9 cellular contexts compared by ENCODE assay signal in genomic region chr15:31345606-31346366, GRCh38. TPM values are rescaled to one million over a fixed set of nuclear protein-coding genes. Genes with fewer than 3 reads are reported as not detected.
DNase-seq lines count a peak whose midpoint lies in the region; ATAC-seq and TF ChIP-seq lines count a peak whose summit lies in the region.
"Had no signal": no experiment of that assay in that cellular context is flagged by ENCODE, and none has a peak within 500 bp of the region (broad histone marks: within the 10 kb centered on the region; RNA-seq: fewer than 3 reads in every experiment).

No MANE protein-coding gene starts in this region.

- no peak overlapping the region for H3K9ac ChIP-seq in SK-N-SH
- H3K9ac ChIP-seq: parathyroid adenoma had no signal

- no peaks in the 10 kb centered on the region for H3K9me3 ChIP-seq in spleen
- H3K9me3 ChIP-seq in SK-N-SH: no peaks in the 10 kb centered on the region

- peak; percentile 76 for DNase-seq in spleen
- DNase-seq in hepatic stellate cell (ENCODE audit: low spot score): no peak
- no peak for DNase-seq in NCI-H446 (lab: John Stamatoyannopoulos, UW)
- no peak for DNase-seq in SK-N-SH
- DNase-seq in NCI-H748 (lab: John Stamatoyannopoulos, UW; ENCODE audit: unreplicated experiment): no peak

- H3K4me1 ChIP-seq in spleen: peaks cover 23 to 100% (median 100%) of the 10 kb centered on the region in 6 donors
- peaks cover 0 to 80% of the 10 kb centered on the region in 2 experiments; a peak in 1 of 4 replicates for H3K4me1 ChIP-seq in SK-N-SH (ENCODE audit: control insufficient read depth in 1 of 2, insufficient read depth in 2 of 2, low read depth in 1 of 2, low read length in 1 of 2)

- H3K9me3 Mint-ChIP-seq in brain: no peaks in the 10 kb centered on the region

- TF ChIP-seq POLR2A in spleen (IDR thresholded peaks at IDR 0.05): no peak

- intact Hi-C loops in spleen (cut with DNase I; ENCODE audit: low total_unique reads): no loop called here

- peak overlapping the region in 7 of 8 donors; percentile 22 to 66 (median 30) for H3K4me3 ChIP-seq in spleen
- H3K4me3 ChIP-seq in SK-N-SH (ENCODE audit: low read depth in 2 of 2, low read length in 1 of 2): no peak overlapping the region

- H3K79me2 ChIP-seq in SK-N-SH (ENCODE audit: insufficient read depth): peaks cover 36% of the 10 kb centered on the region

- H3F3A ChIP-seq in SK-N-SH (replicated peaks; ENCODE audit: insufficient read depth): no peaks in the 10 kb centered on the region

- no peaks in the 10 kb centered on the region for H3K27me3 ChIP-seq in spleen (replicated peaks in 1 of 7)
- H3K27me3 ChIP-seq in SK-N-SH (ENCODE audit: insufficient read depth): no peaks in the 10 kb centered on the region

- H2AFZ ChIP-seq in SK-N-SH (ENCODE audit: low read depth): no peak overlapping the region
- H2AFZ ChIP-seq: parathyroid adenoma had no signal

- POLR2A ChIA-PET in SK-N-SH (lab: Yijun Ruan, JAX): interaction anchor here (0.7 kb wide), 1 partner anchor 1639 kb away, joined by 3 read pairs; no protein-coding TSS in a partner anchor

- no peak overlapping the region for H3K4me3 Mint-ChIP-seq in brain

- no peaks in the 10 kb centered on the region for H3K9me2 ChIP-seq in SK-N-SH

- no peak overlapping the region for H3K4me2 ChIP-seq in SK-N-SH

- WGBS in spleen, 5 donors: 50 to 72% (median 56%) methylated on average over 15 to 19 of the region's 19 CpGs
- WGBS in SK-N-SH (ENCODE audit: low lambda C conversion rate): 95% methylated on average over 10 of the region's 19 CpGs

- peak overlapping the region in 3 of 5 experiments; percentile 24 to 79 (median 49) for H3K27ac Mint-ChIP-seq in brain

- H4K20me1 ChIP-seq in SK-N-SH (ENCODE audit: insufficient read depth): peaks cover 64% of the 10 kb centered on the region

- H3K36me3 ChIP-seq in spleen (peaks cover 0 to 51% (median 4%) of the 10 kb centered on the region in 6 donors), SK-N-SH (replicated peaks in 1 of 2; ENCODE audit: control insufficient read depth in 1 of 2, insufficient read depth in 2 of 2, low read length in 1 of 2) (no peaks in the 10 kb centered on the region)

- H3K36me3 Mint-ChIP-seq in brain: peaks cover 14% of the 10 kb centered on the region

- peak overlapping the region; percentile 35 to 100 (median 89) for H3K27ac ChIP-seq in spleen
- H3K27ac ChIP-seq in SK-N-SH (ENCODE audit: low read depth in 2 of 2, low read length in 1 of 2): no peak overlapping the region; a peak in 1 of 4 replicates
- H3K27ac ChIP-seq: parathyroid adenoma had no signal

- no peak for TF ChIP-seq RAD21 in SK-N-SH (IDR thresholded peaks at IDR 0.05; ENCODE audit: low read length)

- TF ChIP-seq EP300 in SK-N-SH (IDR thresholded peaks at IDR 0.05; ENCODE audit: borderline replicate concordance in 1 of 2, low read depth in 1 of 2, low read length in 1 of 2): no peak

- ATAC-seq in GM19023 (IDR thresholded peaks at IDR 0.05; ENCODE audit: unreplicated experiment) (peak; percentile 34), HG03066 (IDR thresholded peaks at IDR 0.05; ENCODE audit: low read depth, unreplicated experiment) (peak; percentile 36)

- H3K4me1 Mint-ChIP-seq in brain: peaks cover 79% of the 10 kb centered on the region

- CTCF ChIA-PET in SK-N-SH (lab: Yijun Ruan, JAX): interaction anchor here (1.3 kb wide), 1 partner anchor 131 kb away, joined by 3 read pairs; no protein-coding TSS in a partner anchor

- H3K27me3 Mint-ChIP-seq in brain: no peaks in the 10 kb centered on the region

- TF ChIP-seq CTCF in brain (conservative IDR thresholded peaks at IDR 0.05): no peak
- TF ChIP-seq CTCF in spleen (IDR thresholded peaks at IDR 0.05 in 8 of 11, conservative IDR thresholded peaks at IDR 0.05 in 3 of 11): no peak
- no peak for TF ChIP-seq CTCF in SK-N-SH (IDR thresholded peaks at IDR 0.05)

TF ChIP-seq in SK-N-SH, 30 proteins besides CTCF, POLR2A, EP300 and RAD21:
- no peak for TF ChIP-seq RFX5 (IDR thresholded peaks at IDR 0.05; ENCODE audit: low read length)
- TF ChIP-seq SIN3A (IDR thresholded peaks at IDR 0.05; ENCODE audit: borderline replicate concordance, low read depth, low read length): no peak
- no peak for TF ChIP-seq IRF3 (IDR thresholded peaks at IDR 0.05; ENCODE audit: low read depth, low read length)
- no peak for TF ChIP-seq CHD2 (IDR thresholded peaks at IDR 0.05; ENCODE audit: low read length, partially characterized antibody)
- no peak for TF ChIP-seq POLR2AphosphoS5 (IDR thresholded peaks at IDR 0.05; ENCODE audit: low read depth, low read length)
- no peak for TF ChIP-seq TAF1 (IDR thresholded peaks at IDR 0.05; ENCODE audit: borderline replicate concordance, low read depth, low read length)
- TF ChIP-seq, protein P1, sequence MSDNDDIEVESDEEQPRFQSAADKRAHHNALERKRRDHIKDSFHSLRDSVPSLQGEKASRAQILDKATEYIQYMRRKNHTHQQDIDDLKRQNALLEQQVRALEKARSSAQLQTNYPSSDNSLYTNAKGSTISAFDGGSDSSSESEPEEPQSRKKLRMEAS (IDR thresholded peaks at IDR 0.05; ENCODE audit: low read depth): no peak
- TF ChIP-seq SMC3 (IDR thresholded peaks at IDR 0.05; ENCODE audit: low read depth, low read length): no peak
- no peak for TF ChIP-seq USF2 (IDR thresholded peaks at IDR 0.05; ENCODE audit: borderline replicate concordance, low read depth, low read length)
- no peak for TF ChIP-seq FOXJ3 (CRISPR knock-in tag; IDR thresholded peaks at IDR 0.05)
- no peak for TF ChIP-seq EZH2phosphoT487 (IDR thresholded peaks at IDR 0.05; ENCODE audit: borderline replicate concordance, low read depth)

RNA-seq across cellular contexts. Expression of gene KLF13, which starts 19.2 kb away (rescaled TPM):
- 88.5 TPM for polyA plus RNA-seq in brain (ENCODE audit: insufficient read depth, low read depth, low replicate concordance)
- 100 to 1,000 TPM in 1 of 7 donors, 10 to 100 TPM in 6; 71.6 to 111 (median 85.8) TPM for total RNA-seq in spleen
- 10 to 100 TPM; 21.8 to 43.3 (median 43.1) TPM for polyA plus RNA-seq in spleen
- polyA plus RNA-seq in SK-N-SH (2012; rRNA removed): 7.1 and 8.6 TPM in 2 replicates
- 9.4 and 11.1 TPM in 2 replicates for polyA plus RNA-seq in SK-N-SH (2012; cell fraction: cytosol; rRNA removed)
- polyA plus RNA-seq in SK-N-SH (2012; cell fraction: nucleus; rRNA removed): 7.4 and 9.3 TPM in 2 replicates

Comparison
In these comparisons a context has a peak if more than half of its experiments do, and no peak if none do; other contexts are left out.
1. H3K27ac ChIP-seq: peak in spleen (8 of 8); none in SK-N-SH (0 of 2).
2. H3K4me3 ChIP-seq: peak in spleen (7 of 8); none in SK-N-SH (0 of 2).